In genomic region chr5:171306141-171306540, GRCh38 we compare ENCODE assay signal across 37 cellular contexts. TPM values are rescaled to one million over a fixed set of nuclear protein-coding genes. Genes with fewer than 3 reads are reported as not detected.
"Had no signal": no experiment of that assay in that cellular context is flagged by ENCODE, and none has a peak within 500 bp of the region (broad histone marks: within the 10 kb centered on the region; RNA-seq: fewer than 3 reads in every experiment).

No MANE protein-coding gene starts in this region.

- H3K9me3 Mint-ChIP-seq: activated T-helper 2 cell treated with anti-CD3 and anti-CD28 coated beads, Interferon-gamma antibody, Interleukin-2, Interleukin-4, amounts not matched to agents 10 μg/mL and 5 μg/mL and 100 μg/mL, durations not matched to agents 14 hours and 24 hours and 36 hours; stimulated activated effector memory CD8-positive, alpha-beta T cell treated with anti-CD3 and anti-CD28 coated beads, Interleukin-12 subunit alpha, Interleukin-12 subunit beta, amount 100 ng/mL, for 72 hours; stimulated activated naive CD8-positive, alpha-beta T cell treated with anti-CD3 and anti-CD28 coated beads, Interleukin-15, Interleukin-2, amounts not matched to agents 100 ng/mL and 50 ng/mL, for 24 hours; type B pancreatic cell had no signal

- H3K79me2 ChIP-seq: hepatocyte had no signal

- H3K27ac Mint-ChIP-seq: activated CD4-positive, alpha-beta T cell treated with anti-CD3 and anti-CD28 coated beads for 36 hours; activated CD8-positive, alpha-beta memory T cell treated with anti-CD3 and anti-CD28 coated beads, Interleukin-2, amount 10 ng/mL, durations not matched to agents 7 days and 5 days; activated CD8-positive, alpha-beta T cell treated with anti-CD3 and anti-CD28 coated beads, Interleukin-2, amount 10 ng/mL, durations not matched to agents 7 days and 5 days; activated naive CD8-positive, alpha-beta T cell; activated T-helper 2 cell treated with anti-CD3 and anti-CD28 coated beads, Interferon-gamma antibody, Interleukin-2, Interleukin-4, amounts not matched to agents 10 μg/mL and 5 μg/mL and 100 μg/mL, durations not matched to agents 14 hours and 24 hours and 36 hours; effector memory CD8-positive, alpha-beta T cell; progenitor cell of endocrine pancreas; stimulated activated effector memory CD8-positive, alpha-beta T cell treated with anti-CD3 and anti-CD28 coated beads, Interleukin-12 subunit alpha, Interleukin-12 subunit beta, amount 100 ng/mL, for 72 hours; stimulated activated naive CD8-positive, alpha-beta T cell treated with anti-CD3 and anti-CD28 coated beads, Interleukin-15, Interleukin-2, amounts not matched to agents 100 ng/mL and 50 ng/mL, for 24 hours; type B pancreatic cell had no signal

- H3K36me3 ChIP-seq: brain microvascular endothelial cell, gastrocnemius medialis, ovary, sigmoid colon, uterus had no signal

- H3K27ac ChIP-seq: brain microvascular endothelial cell, gastrocnemius medialis, hepatocyte, ovary, sigmoid colon, uterus had no signal

- DNase-seq: activated CD4-positive, alpha-beta T cell treated with anti-CD3 and anti-CD28 coated beads for 36 hours; activated CD4-positive, CD25-positive, alpha-beta regulatory T cell; activated CD8-positive, alpha-beta memory T cell treated with anti-CD3 and anti-CD28 coated beads, Interleukin-2, amount 10 ng/mL, durations not matched to agents 7 days and 5 days; activated CD8-positive, alpha-beta T cell treated with anti-CD3 and anti-CD28 coated beads, Interleukin-2, amount 10 ng/mL, durations not matched to agents 7 days and 5 days; activated T-cell treated with anti-CD3 and anti-CD28 coated beads, Interleukin-2, amount 50 U/mL, for 48 hours; aorta; brain microvascular endothelial cell; cortex of kidney; effector memory CD8-positive, alpha-beta T cell; erythroblast; gastrocnemius medialis; left cardiac atrium; left ventricle myocardium superior; mucosa of descending colon; ovary; sigmoid colon; small intestine; stimulated activated CD4-positive, alpha-beta T cell treated with anti-CD3 and anti-CD28 coated beads, Interleukin-4, amount 100 ng/mL, for 24 hours; uterus had no signal

- H2AFZ ChIP-seq: hepatocyte had no signal

- ATAC-seq: activated CD4-positive, alpha-beta T cell treated with anti-CD3 and anti-CD28 coated beads for 36 hours; activated CD8-positive, alpha-beta memory T cell treated with anti-CD3 and anti-CD28 coated beads, Interleukin-2, amount 10 ng/mL, durations not matched to agents 7 days and 5 days; activated CD8-positive, alpha-beta T cell treated with anti-CD3 and anti-CD28 coated beads, Interleukin-2, amount 10 ng/mL, durations not matched to agents 7 days and 5 days; effector memory CD8-positive, alpha-beta T cell; gastrocnemius medialis; left cardiac atrium; left ventricle myocardium superior; mucosa of descending colon; stimulated activated effector memory CD8-positive, alpha-beta T cell treated with anti-CD3 and anti-CD28 coated beads, Interleukin-12 subunit alpha, Interleukin-12 subunit beta, amount 100 ng/mL, for 72 hours had no signal

- FAIRE-seq: keratinocyte, small intestine had no signal

- H3K4me3 Mint-ChIP-seq: activated CD4-positive, alpha-beta T cell treated with anti-CD3 and anti-CD28 coated beads for 36 hours; activated CD8-positive, alpha-beta memory T cell treated with anti-CD3 and anti-CD28 coated beads, Interleukin-2, amount 10 ng/mL, durations not matched to agents 7 days and 5 days; activated CD8-positive, alpha-beta T cell treated with anti-CD3 and anti-CD28 coated beads, Interleukin-2, amount 10 ng/mL, durations not matched to agents 7 days and 5 days; activated naive CD8-positive, alpha-beta T cell; effector memory CD8-positive, alpha-beta T cell; stimulated activated effector memory CD8-positive, alpha-beta T cell treated with anti-CD3 and anti-CD28 coated beads, Interleukin-12 subunit alpha, Interleukin-12 subunit beta, amount 100 ng/mL, for 72 hours; stimulated activated naive CD8-positive, alpha-beta T cell treated with anti-CD3 and anti-CD28 coated beads, Interleukin-15, Interleukin-2, amounts not matched to agents 100 ng/mL and 50 ng/mL, for 24 hours; type B pancreatic cell had no signal

- H3K4me3 ChIP-seq: gastrocnemius medialis, hepatocyte, mucosa of descending colon, ovary, sigmoid colon, uterus had no signal

- H3K9me3 ChIP-seq: gastrocnemius medialis, mucosa of descending colon, ovary, sigmoid colon, uterus had no signal

- H3K36me3 Mint-ChIP-seq: activated naive CD8-positive, alpha-beta T cell had no signal

- H3K27me3 ChIP-seq: ovary had no signal

- H3K4me2 ChIP-seq: hepatocyte had no signal

RNA-seq across cellular contexts. Expression of gene TLX3, which starts 2.9 kb away (rescaled TPM):
- total RNA-seq: activated CD4-positive, alpha-beta T cell treated with anti-CD3 and anti-CD28 coated beads for 36 hours; activated CD8-positive, alpha-beta memory T cell treated with anti-CD3 and anti-CD28 coated beads, Interleukin-2, amount 10 ng/mL, durations not matched to agents 7 days and 5 days; activated CD8-positive, alpha-beta T cell treated with anti-CD3 and anti-CD28 coated beads, Interleukin-2, amount 10 ng/mL, durations not matched to agents 7 days and 5 days; activated T-helper 2 cell treated with anti-CD3 and anti-CD28 coated beads, Interferon-gamma antibody, Interleukin-2, Interleukin-4, amounts not matched to agents 10 μg/mL and 5 μg/mL and 100 μg/mL, durations not matched to agents 14 hours and 24 hours and 36 hours; aorta; cardiac septum; chondrocyte; gastrocnemius medialis; hepatocyte; left cardiac atrium; left ventricle myocardium superior; lung microvascular endothelial cell; mesenteric fat pad; mucosa of descending colon; myocyte; ovary; progenitor cell of endocrine pancreas; renal cortical epithelial cell; sigmoid colon; subcutaneous adipose tissue; T-helper 2 cell treated with Interferon-gamma antibody and Interleukin-4, amounts not matched to agents 100 ng/mL and 5 ng/mL, for 36 hours; uterus had no signal
- polyA plus RNA-seq: adipose tissue, aorta, keratinocyte, neural cell, sigmoid colon had no signal
